ENCODE assay signal across 8 cellular contexts in genomic region chr20:31698243-31698802, GRCh38. TPM values are rescaled to one million over a fixed set of nuclear protein-coding genes. Genes with fewer than 3 reads are reported as not detected.
A peak's percentile ranks its signal among the peaks of the same experiment; 100 is the strongest.
DNase-seq lines count a peak whose midpoint lies in the region; ATAC-seq and TF ChIP-seq lines count a peak whose summit lies in the region.

No MANE protein-coding gene starts in this region.

- H3K4me1 Mint-ChIP-seq in CD14-positive monocyte (peaks cover 35% of the 10 kb centered on the region), endodermal cell (peaks cover 48% of the 10 kb centered on the region)

- DNase-seq in CD14-positive monocyte (ENCODE audit: low spot score): no peak
- DNase-seq in RWPE1 (ENCODE audit: low spot score): no peak
- no peak for DNase-seq in endodermal cell
- DNase-seq in prostate gland (ENCODE audit: low spot score): no peak
- no peak for DNase-seq in Ammon's horn (ENCODE audit: low spot score)
- DNase-seq in dermis blood vessel endothelial cell: no peak

- intact Hi-C loops in CD14-positive monocyte (cut with micrococcal nuclease): no loop called here
- intact Hi-C loops in prostate gland (cut with DNase I): no loop called here

- CTCF ChIA-PET in RWPE1 (lab: Yijun Ruan, JAX): interaction anchor here (0.6 to 2.3 kb wide), 6 partner anchors 10 to 149 kb away, joined by 3 to 16 read pairs (median 3); no protein-coding TSS in a partner anchor

- H3K4me1 ChIP-seq in endodermal cell (ENCODE audit: control insufficient read depth, insufficient read depth, low read length): peaks cover 6% of the 10 kb centered on the region
- H3K4me1 ChIP-seq in prostate gland (replicated peaks): peaks cover 13% of the 10 kb centered on the region

- H3K27me3 ChIP-seq in endodermal cell (ENCODE audit: control insufficient read depth, insufficient read depth, low read length, poor library complexity, severe bottlenecking) (no peaks in the 10 kb centered on the region), prostate gland (replicated peaks; ENCODE audit: insufficient read depth) (no peaks in the 10 kb centered on the region)

- H3K36me3 Mint-ChIP-seq in CD14-positive monocyte (peaks cover 36 to 48% of the 10 kb centered on the region in 2 donors), endodermal cell (ENCODE audit: low read depth) (peaks cover 48% of the 10 kb centered on the region)

- H3K27ac Mint-ChIP-seq in CD14-positive monocyte: peak overlapping the region; percentile 25 to 89 (median 55)
- H3K27ac Mint-ChIP-seq in endodermal cell: peak overlapping the region; percentile 71

- peak overlapping the region; percentile 76 for H3K27ac ChIP-seq in RWPE1
- no peak overlapping the region for H3K27ac ChIP-seq in endodermal cell (ENCODE audit: low read depth, low read length)
- H3K27ac ChIP-seq in prostate gland: peak overlapping the region; percentile 71 to 81

- H3K9me3 ChIP-seq in endodermal cell (ENCODE audit: control insufficient read depth, low read length): no peaks in the 10 kb centered on the region
- H3K9me3 ChIP-seq in prostate gland: no peaks in the 10 kb centered on the region

- H3K4me3 ChIP-seq in endodermal cell (ENCODE audit: low read length) (no peak overlapping the region), prostate gland (no peak overlapping the region)

- no peaks in the 10 kb centered on the region for H3K9me3 Mint-ChIP-seq in CD14-positive monocyte
- no peaks in the 10 kb centered on the region for H3K9me3 Mint-ChIP-seq in endodermal cell

- H3K9ac ChIP-seq in endodermal cell (ENCODE audit: extremely low read depth, low read length, poor library complexity, severe bottlenecking): no peak overlapping the region

- TF ChIP-seq CTCF in CD14-positive monocyte (IDR thresholded peaks at IDR 0.05): no peak
- TF ChIP-seq CTCF in RWPE1 (conservative IDR thresholded peaks at IDR 0.05; ENCODE audit: low read depth): no peak
- no peak for TF ChIP-seq CTCF in endodermal cell (conservative IDR thresholded peaks at IDR 0.05)
- TF ChIP-seq CTCF in prostate gland (IDR thresholded peaks at IDR 0.05): no peak

- WGBS in endodermal cell (ENCODE audit: insufficient coverage in 1 of 2, insufficient read length in 1 of 2), 2 experiments: 94 to 97% methylated on average over 7 to 8 of the region's 8 CpGs
- 92% methylated on average over 8 of the region's 8 CpGs for WGBS in prostate gland

- H3K36me3 ChIP-seq in endodermal cell (ENCODE audit: control insufficient read depth, insufficient read depth, low read length) (peaks cover 37% of the 10 kb centered on the region), prostate gland (no peaks in the 10 kb centered on the region)

- no peak for TF ChIP-seq POLR2A in prostate gland (IDR thresholded peaks at IDR 0.05)

- H3K4me3 Mint-ChIP-seq in CD14-positive monocyte: no peak overlapping the region
- H3K4me3 Mint-ChIP-seq in endodermal cell: no peak overlapping the region

- H3K27me3 Mint-ChIP-seq in CD14-positive monocyte (ENCODE audit: low read depth in 3 of 3) (peaks cover 0 to 1% (median 0%) of the 10 kb centered on the region in 3 donors), endodermal cell (ENCODE audit: insufficient read depth) (no peaks in the 10 kb centered on the region)

- POLR2A ChIA-PET in RWPE1 (lab: Yijun Ruan, JAX; ENCODE audit: low non-redundant PET): interaction anchor here (1.4 to 2.4 kb wide), 2 partner anchors 15 to 21 kb away, joined by 6 to 7 read pairs; no protein-coding TSS in a partner anchor

- ATAC-seq in HG02938 (IDR thresholded peaks at IDR 0.05; ENCODE audit: unreplicated experiment) (no peak), GM18870 (IDR thresholded peaks at IDR 0.05; ENCODE audit: unreplicated experiment) (no peak)

RNA-seq across cellular contexts. Expression of gene BCL2L1, which starts 24.3 kb away (rescaled TPM):
- 10 to 100 TPM; 12.4 to 14.3 TPM for polyA plus RNA-seq in CD14-positive monocyte
- 10 to 100 TPM; 60.3 to 89.5 TPM for total RNA-seq in endodermal cell
- 46.6 TPM for polyA plus RNA-seq in endodermal cell (2013, experiment 1 of 2)
- 43.2 TPM for polyA plus RNA-seq in endodermal cell (2013, experiment 2 of 2)
- total RNA-seq in prostate gland: 100 to 1,000 TPM; 127 to 155 TPM
- total RNA-seq in dermis blood vessel endothelial cell: 46.1 and 62.9 TPM in 2 replicates

RNA-seq across cellular contexts. Expression of gene TPX2, which starts 40.8 kb away (rescaled TPM):
- polyA plus RNA-seq in CD14-positive monocyte: under 1 TPM in 1 of 2 donors, not detected in 1; 0.06 TPM
- total RNA-seq in endodermal cell (100 to 1,000 TPM; 108 to 118 TPM), prostate gland (10 to 100 TPM in 1 of 2 donors, 1 to 10 TPM in 1; 1.4 to 23.2 TPM), dermis blood vessel endothelial cell (16.5 and 81.7 TPM in 2 replicates)
- polyA plus RNA-seq in endodermal cell (2013, experiment 1 of 2): 137 TPM
- polyA plus RNA-seq in endodermal cell (2013, experiment 2 of 2): 134 TPM
